15 cellular contexts compared by ENCODE assay signal in the genomic region with DNA sequence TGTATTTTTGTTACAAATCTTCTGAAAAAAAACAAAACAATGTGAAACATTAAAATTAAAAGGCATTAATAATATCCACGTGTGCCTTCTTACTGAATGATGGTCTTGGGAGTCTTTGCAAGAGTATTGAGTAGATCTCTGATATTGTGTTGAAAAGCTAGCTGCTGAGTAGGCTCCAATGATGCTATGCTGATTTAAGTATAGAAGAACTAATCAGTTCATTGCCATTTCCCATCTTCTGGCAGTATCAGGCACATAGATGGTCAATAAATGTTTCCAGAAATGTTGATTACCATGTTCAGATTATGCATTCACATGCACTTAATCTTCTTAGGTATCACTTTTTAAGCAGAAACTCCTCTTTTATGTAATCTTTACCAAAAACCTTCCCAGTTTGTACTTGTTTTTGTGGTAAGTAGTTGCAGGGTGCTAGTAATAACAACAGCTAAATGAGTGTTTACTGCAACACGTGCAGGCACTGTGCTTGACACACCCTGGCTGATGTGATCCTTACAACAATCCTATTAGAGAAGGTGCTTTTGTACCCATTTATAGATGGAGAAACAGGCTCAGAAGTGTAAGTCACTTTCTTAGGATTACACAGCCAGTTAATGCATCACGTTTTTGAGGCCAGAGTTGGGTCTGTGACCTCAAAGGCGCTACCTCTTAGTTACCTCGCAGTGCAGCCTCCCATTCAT. TPM values are rescaled to one million over a fixed set of nuclear protein-coding genes. Genes with fewer than 3 reads are reported as not detected.
A peak's percentile ranks its signal among the peaks of the same experiment; 100 is the strongest.
DNase-seq lines count a peak whose midpoint lies in the region; ATAC-seq, FAIRE-seq and TF ChIP-seq lines count a peak whose summit lies in the region.
"Had no signal": no experiment of that assay in that cellular context is flagged by ENCODE, and none has a peak within 500 bp of the region (broad histone marks: within the 10 kb centered on the region; RNA-seq: fewer than 3 reads in every experiment).

No MANE protein-coding gene starts in this region.

- H3K4me3 ChIP-seq in HUES48 (ENCODE audit: low read depth, low read length): no peak overlapping the region
- no peak overlapping the region for H3K4me3 ChIP-seq in K562
- H3K4me3 ChIP-seq: BLaER1 had no signal

- FAIRE-seq in GM12891 (lab: Jason Lieb, UNC) (peak; percentile 31), K562 (lab: Jason Lieb, UNC) (no peak)
- FAIRE-seq: GM18507, HTR-8/SVneo had no signal

- H3K27ac ChIP-seq in HUES48 (ENCODE audit: low read depth, low read length) (peak overlapping the region; percentile 43), K562 (ENCODE audit: extremely low read depth, low read depth, low read length) (no peak overlapping the region)
- H3K27ac ChIP-seq: BLaER1 had no signal

- H3K9ac ChIP-seq in HUES48 (ENCODE audit: low read depth, low read length) (no peak overlapping the region), K562 (ENCODE audit: insufficient read depth in 1 of 2, low read depth in 2 of 2, low read length in 2 of 2) (no peak overlapping the region)
- H3K9ac ChIP-seq: BLaER1 had no signal

- TF ChIP-seq EP300 in K562 (IDR thresholded peaks at IDR 0.05; ENCODE audit: low read length): no peak

- H4K20me1 ChIP-seq in K562 (replicated peaks; ENCODE audit: control insufficient read depth, insufficient read depth, low read length): no peaks in the 10 kb centered on the region; the same call in 1 of the 2 replicates

- H3K9me1 ChIP-seq in K562 (ENCODE audit: control insufficient read depth, insufficient read depth, low read length): peaks cover 3% of the 10 kb centered on the region

- H3K9me3 ChIP-seq in HUES48 (ENCODE audit: control insufficient read depth, insufficient read depth, low read length) (no peaks in the 10 kb centered on the region), K562 (replicated peaks; ENCODE audit: control insufficient read depth, insufficient read depth, low read depth, low read length) (no peaks in the 10 kb centered on the region)
- H3K9me3 ChIP-seq: BLaER1, Caco-2 had no signal

- DNase-seq in Caki2 (ENCODE audit: low read depth) (peak; percentile 10), GM12891 (ENCODE audit: insufficient read length, low spot score) (no peak), K562 (ENCODE audit: extremely low read depth in 1 of 4, low spot score in 3 of 4) (no peak), kidney glomerular epithelial cell (lab: John Stamatoyannopoulos, UW) (no peak), Ammon's horn (ENCODE audit: low spot score) (no peak)
- no peak for DNase-seq in activated naive CD4-positive, alpha-beta T cell treated with Interleukin-2 at 50 U/mL for 16 hours
- DNase-seq: Caco-2; CD8-positive, alpha-beta memory T cell; DMS53; KG1 had no signal

- no peak for TF ChIP-seq RAD21 in K562 (CRISPR knock-in tag; conservative IDR thresholded peaks at IDR 0.05 in 1 of 2, IDR thresholded peaks at IDR 0.05 in 1 of 2)

- WGBS in K562 (ENCODE audit: insufficient coverage, low coverage, missing lambda C conversion rate): 84% methylated on average over 5 of the region's 5 CpGs

- no peak overlapping the region for H3K4me2 ChIP-seq in K562 (ENCODE audit: insufficient read depth, low read length)
- H3K4me2 ChIP-seq: BLaER1 had no signal

- TF ChIP-seq POLR2A in GM12891 (IDR thresholded peaks at IDR 0.05; ENCODE audit: low read depth, low read length) (no peak), K562 (conservative IDR thresholded peaks at IDR 0.05) (no peak)

- no peaks in the 10 kb centered on the region for H3K79me2 ChIP-seq in K562 (ENCODE audit: control insufficient read depth, insufficient read depth, low read length)

- H2AFZ ChIP-seq in K562 (ENCODE audit: low read depth, low read length): no peak overlapping the region

- no peak for ATAC-seq in K562
- ATAC-seq in GM19395 (IDR thresholded peaks at IDR 0.05; ENCODE audit: unreplicated experiment): no peak

- no peak for TF ChIP-seq CTCF in K562 (IDR thresholded peaks at IDR 0.05 in 2 of 3, conservative IDR thresholded peaks at IDR 0.05 in 1 of 3; ENCODE audit: insufficient read depth in 2 of 3, low read depth in 1 of 3, low read length in 3 of 3)

- CTCF ChIA-PET in K562 (lab: Yijun Ruan, JAX; ENCODE audit: low intra/inter-chr PET ratio): interaction anchor here (0.6 to 0.9 kb wide), 2 partner anchors 149 to 645 kb away, joined by 3 read pairs; no protein-coding TSS in a partner anchor

- peaks cover 23% of the 10 kb centered on the region for H3K4me1 ChIP-seq in HUES48 (ENCODE audit: control insufficient read depth, insufficient read depth, low read length)
- no peaks in the 10 kb centered on the region for H3K4me1 ChIP-seq in K562 (replicated peaks in 1 of 2; ENCODE audit: control insufficient read depth in 2 of 2, insufficient read depth in 2 of 2, low read length in 2 of 2)
- H3K4me1 ChIP-seq: BLaER1 had no signal

- POLR2A ChIA-PET in K562 (lab: Yijun Ruan, JAX): interaction anchor here (0.7 to 2.8 kb wide), 3 partner anchors 8 to 291 kb away, joined by 3 to 8 read pairs (median 3); no protein-coding TSS in a partner anchor

- intact Hi-C loops in K562 (cut with micrococcal nuclease): loop anchor here (10.0 kb wide), 1 partner anchor 296 kb away; a partner anchor contains a TSS

- no TSS peak for BruUV-seq in K562 (replicated peaks; lab: Mats Ljungman, UMichigan)

- in situ Hi-C loops in Caki2 (cut with HindIII; ENCODE audit: low pct_unique_long_range_greater_than_20kb, low sequenced_read_pairs): no loop called here
- in situ Hi-C loops in K562 (cut with MboI): loop anchor here (10.0 to 25.0 kb wide), 2 partner anchors 456 to 1037 kb away; no protein-coding TSS in a partner anchor

- H3K27me3 ChIP-seq in HUES48 (ENCODE audit: control insufficient read depth, insufficient read depth, low read length) (no peaks in the 10 kb centered on the region), K562 (ENCODE audit: control insufficient read depth in 2 of 2, insufficient read depth in 2 of 2, low read length in 2 of 2) (no peaks in the 10 kb centered on the region)
- H3K27me3 ChIP-seq: BLaER1 had no signal

- H3K36me3 ChIP-seq in HUES48 (ENCODE audit: control insufficient read depth, insufficient read depth, low read length) (peaks cover 64% of the 10 kb centered on the region), K562 (ENCODE audit: control insufficient read depth, insufficient read depth, low read length) (peaks cover 78% of the 10 kb centered on the region)

TF ChIP-seq in GM12891, 5 proteins besides CTCF, POLR2A, EP300 and RAD21:
- TF ChIP-seq POLR2AphosphoS5 (IDR thresholded peaks at IDR 0.05; ENCODE audit: low read depth, low read length) (no peak), PAX5 (IDR thresholded peaks at IDR 0.05; ENCODE audit: insufficient read depth, low read length, severe bottlenecking) (no peak), SPI1 (IDR thresholded peaks at IDR 0.05; ENCODE audit: low read depth, low read length) (no peak), POU2F2 (IDR thresholded peaks at IDR 0.05; ENCODE audit: low read depth, low read length) (no peak), TAF1 (IDR thresholded peaks at IDR 0.05; ENCODE audit: low read depth, low read length) (no peak)

TF ChIP-seq in K562, 482 proteins besides CTCF, POLR2A, EP300 and RAD21:
- no peak for TF ChIP-seq ZC3H8 (IDR thresholded peaks at IDR 0.05)
- peak; percentile 21; the same call in 1 of the 2 replicates for TF ChIP-seq POLR2AphosphoS5 (IDR thresholded peaks at IDR 0.05; ENCODE audit: control insufficient read depth, insufficient read depth, low read depth, low read length)
- TF ChIP-seq HDAC6 (IDR thresholded peaks at IDR 0.05; ENCODE audit: low read depth, low read length): no peak

RNA-seq across cellular contexts. Expression of a gene that starts 46.8 kb away (rescaled TPM):
- total RNA-seq in Caki2 (2014; rRNA removed; shearing (Covaris generic); ENCODE audit: low replicate concordance): 4.9 and 6.8 TPM in 2 replicates
- polyA plus RNA-seq in GM12891 (2012; ENCODE audit: low read depth, missing spikeins): 2.1 TPM
- total RNA-seq in K562 (2011; cell fraction: chromatin; rRNA removed; ENCODE audit: low replicate concordance): 20.4 and 74.5 TPM in 2 replicates
- 12.2 and 18.6 TPM in 2 replicates for total RNA-seq in K562 (2011; cell fraction: nucleolus; rRNA removed)
- total RNA-seq in K562 (2011; cell fraction: nucleoplasm; rRNA removed): 20.0 and 24.5 TPM in 2 replicates
- total RNA-seq in K562 (2014; rRNA removed) (1.2 TPM in 2 replicates), K562 (2014; rRNA removed; fragmentation: Illumina TruSeq; extraction: Trizol) (3.2 and 3.4 TPM in 2 replicates), K562 (2015; rRNA removed; fragmentation: Illumina TruSeq; extraction: Trizol) (3.5 TPM in 2 replicates), K562 (2021) (1.1 and 1.9 TPM in 2 replicates)
- polyA plus RNA-seq in K562 (2011; rRNA removed) (0.41 and 0.42 TPM in 2 replicates), K562 (2014; fragmentation: Illumina TruSeq; extraction: Trizol) (0.10 and 0.24 TPM in 2 replicates), K562 (2014; fragmentation: Nextera tagmentation; extraction: Ambion mirVana) (under 1 TPM; 0.07 to 0.21 TPM), K562 (2014; rRNA removed) (0.41 and 0.78 TPM in 2 replicates)
- polyA plus RNA-seq in K562 (2011; cell fraction: cytosol; rRNA removed): 0.06 and 0.16 TPM in 2 replicates
- 1.7 and 1.9 TPM in 2 replicates for polyA plus RNA-seq in K562 (2011; cell fraction: nucleus; rRNA removed)
- polyA plus RNA-seq in K562 (2012): 0.24 and 0.34 TPM in 2 replicates
- 7.7 and 9.4 TPM in 2 replicates for polyA minus RNA-seq in K562 (2011; rRNA and poly(A)+ RNA removed)
- polyA minus RNA-seq in K562 (2011; cell fraction: cytosol; rRNA and poly(A)+ RNA removed): not detected in 2 replicates
- 6.6 and 9.7 TPM in 2 replicates for polyA minus RNA-seq in K562 (2011; cell fraction: nucleus; rRNA and poly(A)+ RNA removed)
